Comparison of ENCODE assay signal across 17 cellular contexts in genomic region chr17:29563816-29564215, GRCh38. TPM values are rescaled to one million over a fixed set of nuclear protein-coding genes. Genes with fewer than 3 reads are reported as not detected.
DNase-seq lines count a peak whose midpoint lies in the region; ATAC-seq and TF ChIP-seq lines count a peak whose summit lies in the region.
"Had no signal": no experiment of that assay in that cellular context is flagged by ENCODE, and none has a peak within 500 bp of the region (broad histone marks: within the 10 kb centered on the region; RNA-seq: fewer than 3 reads in every experiment).

No MANE protein-coding gene starts in this region.

- intact Hi-C loops in left ventricle myocardium superior (cut with micrococcal nuclease) = no loop called here

- H3K4me3 Mint-ChIP-seq in activated naive CD8-positive, alpha-beta T cell = peak overlapping the region; percentile 32
- H3K4me3 Mint-ChIP-seq in activated naive CD8-positive, alpha-beta T cell treated with anti-CD3 and anti-CD28 coated beads for 36 hours = no peak overlapping the region
- H3K4me3 Mint-ChIP-seq in immature natural killer cell (peak overlapping the region; percentile 69 to 80 (median 72)), type B pancreatic cell (peak overlapping the region; percentile 4)

- H3K27me3 Mint-ChIP-seq in activated naive CD8-positive, alpha-beta T cell = no peaks in the 10 kb centered on the region
- H3K27me3 Mint-ChIP-seq in activated naive CD8-positive, alpha-beta T cell treated with anti-CD3 and anti-CD28 coated beads for 36 hours = peaks cover 3% of the 10 kb centered on the region
- H3K27me3 Mint-ChIP-seq in immature natural killer cell (ENCODE audit: low read depth in 3 of 3) = peaks cover 4 to 23% (median 18%) of the 10 kb centered on the region in 3 donors
- H3K27me3 Mint-ChIP-seq in type B pancreatic cell = peaks cover 33% of the 10 kb centered on the region

- peaks cover 14% of the 10 kb centered on the region for H3K4me1 Mint-ChIP-seq in activated naive CD8-positive, alpha-beta T cell (ENCODE audit: low read depth)
- peaks cover 17% of the 10 kb centered on the region for H3K4me1 Mint-ChIP-seq in activated naive CD8-positive, alpha-beta T cell treated with anti-CD3 and anti-CD28 coated beads for 36 hours
- peaks cover 55 to 61% of the 10 kb centered on the region in 2 donors for H3K4me1 Mint-ChIP-seq in immature natural killer cell
- H3K4me1 Mint-ChIP-seq in type B pancreatic cell (ENCODE audit: unreplicated experiment) = peaks cover 4% of the 10 kb centered on the region

- no peaks in the 10 kb centered on the region for H3K9me3 Mint-ChIP-seq in activated naive CD8-positive, alpha-beta T cell (ENCODE audit: low read depth)
- H3K9me3 Mint-ChIP-seq in activated naive CD8-positive, alpha-beta T cell treated with anti-CD3 and anti-CD28 coated beads for 36 hours = no peaks in the 10 kb centered on the region
- H3K9me3 Mint-ChIP-seq in immature natural killer cell = no peaks in the 10 kb centered on the region
- no peaks in the 10 kb centered on the region for H3K9me3 Mint-ChIP-seq in type B pancreatic cell
- H3K9me3 Mint-ChIP-seq: neural progenitor cell had no signal

- DNase-seq in activated naive CD8-positive, alpha-beta T cell treated with anti-CD3 and anti-CD28 coated beads for 36 hours = no peak
- DNase-seq in RPMI8226 = peak; percentile 74
- DNase-seq in immature natural killer cell = peak; percentile 44 to 54 (median 49)
- DNase-seq in type B pancreatic cell (ENCODE audit: extremely low spot score, unreplicated experiment) = no peak
- no peak for DNase-seq in NCI-H226
- DNase-seq in left ventricle myocardium superior = no peak
- no peak for DNase-seq in SHP77 treated with DMSO at 0.1 percent for 48 hours (lab: John Stamatoyannopoulos, UW)
- DNase-seq: central memory CD4-positive, alpha-beta T cell; DMS153; foreskin fibroblast; GOT3; NCI-H2227 treated with DMSO at 0.1 percent for 48 hours; right cardiac atrium; stimulated activated CD8-positive, alpha-beta memory T cell treated with anti-CD3 and anti-CD28 coated beads, Interleukin-4, amount 100 ng/mL, for 48 hours; trophoblast cell had no signal

- no peak for ATAC-seq in left ventricle myocardium superior
- ATAC-seq: right cardiac atrium had no signal

- TF ChIP-seq CTCF in type B pancreatic cell (conservative IDR thresholded peaks at IDR 0.05) = no peak

- H3K36me3 Mint-ChIP-seq in activated naive CD8-positive, alpha-beta T cell = peaks cover 3% of the 10 kb centered on the region
- peaks cover 14% of the 10 kb centered on the region for H3K36me3 Mint-ChIP-seq in activated naive CD8-positive, alpha-beta T cell treated with anti-CD3 and anti-CD28 coated beads for 36 hours
- H3K36me3 Mint-ChIP-seq in immature natural killer cell (peaks cover 9 to 12% (median 12%) of the 10 kb centered on the region in 3 donors), type B pancreatic cell (peaks cover 3% of the 10 kb centered on the region)
- H3K36me3 Mint-ChIP-seq: neural progenitor cell had no signal

- H3K27ac Mint-ChIP-seq in activated naive CD8-positive, alpha-beta T cell = no peak overlapping the region
- H3K27ac Mint-ChIP-seq in activated naive CD8-positive, alpha-beta T cell treated with anti-CD3 and anti-CD28 coated beads for 36 hours = no peak overlapping the region
- peak overlapping the region; percentile 88 to 95 (median 89) for H3K27ac Mint-ChIP-seq in immature natural killer cell
- no peak overlapping the region for H3K27ac Mint-ChIP-seq in type B pancreatic cell
- H3K27ac Mint-ChIP-seq: neural progenitor cell had no signal

RNA-seq across cellular contexts. Expression of gene ABHD15, which starts 3.0 kb away (rescaled TPM):
- 1 to 10 TPM; 8.6 to 8.8 TPM for total RNA-seq in activated naive CD8-positive, alpha-beta T cell treated with anti-CD3 and anti-CD28 coated beads for 36 hours
- polyA plus RNA-seq in immature natural killer cell = 10 to 100 TPM; 31.6 to 36.7 (median 34.0) TPM
- 11.6 and 12.2 TPM in 2 replicates for total RNA-seq in type B pancreatic cell (ENCODE audit: low replicate concordance)
- 6.4 TPM for total RNA-seq in left ventricle myocardium superior

RNA-seq across cellular contexts. Expression of gene TP53I13, which starts 4.7 kb away (rescaled TPM):
- 10 to 100 TPM; 31.2 to 35.3 TPM for total RNA-seq in activated naive CD8-positive, alpha-beta T cell treated with anti-CD3 and anti-CD28 coated beads for 36 hours
- 10 to 100 TPM; 41.6 to 50.5 (median 47.0) TPM for polyA plus RNA-seq in immature natural killer cell
- total RNA-seq in type B pancreatic cell (ENCODE audit: low replicate concordance) = 38.9 and 50.3 TPM in 2 replicates
- 40.1 TPM for total RNA-seq in left ventricle myocardium superior

RNA-seq across cellular contexts. Expression of gene GIT1, which starts 25.6 kb away (rescaled TPM):
- 10 to 100 TPM; 63.5 to 63.7 TPM for total RNA-seq in activated naive CD8-positive, alpha-beta T cell treated with anti-CD3 and anti-CD28 coated beads for 36 hours
- polyA plus RNA-seq in immature natural killer cell = 1 to 10 TPM; 2.3 to 8.9 (median 5.1) TPM
- total RNA-seq in type B pancreatic cell (ENCODE audit: low replicate concordance) (44.0 and 66.7 TPM in 2 replicates), left ventricle myocardium superior (31.5 TPM)

RNA-seq across cellular contexts. Expression of gene ANKRD13B, which starts 29.1 kb away (rescaled TPM):
- 10 to 100 TPM; 17.9 to 20.8 TPM for total RNA-seq in activated naive CD8-positive, alpha-beta T cell treated with anti-CD3 and anti-CD28 coated beads for 36 hours
- polyA plus RNA-seq in immature natural killer cell = under 1 TPM in 1 of 3 donors, not detected in 2; 0.18 TPM
- total RNA-seq in type B pancreatic cell (ENCODE audit: low replicate concordance) (21.0 and 50.5 TPM in 2 replicates), left ventricle myocardium superior (8.3 TPM)

RNA-seq across cellular contexts. Expression of gene CORO6, which starts 58.9 kb away (rescaled TPM):
- 1 to 10 TPM; 8.9 to 9.4 TPM for total RNA-seq in activated naive CD8-positive, alpha-beta T cell treated with anti-CD3 and anti-CD28 coated beads for 36 hours
- polyA plus RNA-seq in immature natural killer cell = 1 to 10 TPM in 1 of 3 donors, under 1 TPM in 2; 0.12 to 1.3 (median 0.38) TPM
- total RNA-seq in type B pancreatic cell (ENCODE audit: low replicate concordance) (2.0 and 6.8 TPM in 2 replicates), left ventricle myocardium superior (104 TPM)

Comparison
In these comparisons a context has a peak if more than half of its experiments do, and no peak if none do; other contexts are left out.
1. H3K27ac Mint-ChIP-seq: peak in immature natural killer cell (6 of 6); none in activated naive CD8-positive, alpha-beta T cell (single experiment), activated naive CD8-positive, alpha-beta T cell treated with anti-CD3 and anti-CD28 coated beads for 36 hours (single experiment) and type B pancreatic cell (single experiment).
2. DNase-seq: peak in RPMI8226 (single experiment) and immature natural killer cell (3 of 3); none in activated naive CD8-positive, alpha-beta T cell treated with anti-CD3 and anti-CD28 coated beads for 36 hours (single experiment), type B pancreatic cell (single experiment), NCI-H226 (single experiment), left ventricle myocardium superior (single experiment) and SHP77 treated with DMSO at 0.1 percent for 48 hours (single experiment).